ENCODE assay signal across 9 cellular contexts in genomic region chr2:239268082-239268481, GRCh38.
DNase-seq lines count a peak whose midpoint lies in the region; ATAC-seq and TF ChIP-seq lines count a peak whose summit lies in the region.
"Had no signal": no experiment of that assay in that cellular context is flagged by ENCODE, and none has a peak within 500 bp of the region (broad histone marks: within the 10 kb centered on the region; RNA-seq: fewer than 3 reads in every experiment).

No MANE protein-coding gene starts in this region.

- H3K4me1 Mint-ChIP-seq in natural killer cell treated with Interleukin-12 subunit alpha and Interleukin-12 subunit beta and Interleukin-15 and Interleukin-18, amount 100 ng/mL, for 72 hours (ENCODE audit: low read depth in 2 of 2), result peaks cover 67 to 68% of the 10 kb centered on the region in 2 donors

- no peak for DNase-seq in MM.1S
- DNase-seq in natural killer cell treated with Interleukin-12 subunit alpha and Interleukin-12 subunit beta and Interleukin-15 and Interleukin-18, amount 100 ng/mL, for 72 hours (ENCODE audit: low spot score), result no peak
- no peak for DNase-seq in omental fat pad (ENCODE audit: low spot score)
- DNase-seq in NCI-H2196 treated with DMSO at 0.1 percent for 48 hours (lab: John Stamatoyannopoulos, UW; ENCODE audit: unreplicated experiment), result no peak
- DNase-seq in stimulated activated CD4-positive, alpha-beta T cell treated with anti-CD3 and anti-CD28 coated beads, Interleukin-2, amount 100 ng/mL, for 48 hours, result no peak
- DNase-seq: NCI-H1930 had no signal

- peak overlapping the region; percentile 85 to 97 for H3K27ac Mint-ChIP-seq in natural killer cell treated with Interleukin-12 subunit alpha and Interleukin-12 subunit beta and Interleukin-15 and Interleukin-18, amount 100 ng/mL, for 72 hours

- H3K36me3 ChIP-seq in ACC112 (ENCODE audit: insufficient read depth, low read length), result no peaks in the 10 kb centered on the region
- no peaks in the 10 kb centered on the region for H3K36me3 ChIP-seq in MM.1S (replicated peaks; ENCODE audit: insufficient read depth, low read length)
- H3K36me3 ChIP-seq in esophagus (ENCODE audit: control insufficient read depth in 2 of 2, insufficient read depth in 2 of 2, low read length in 1 of 2), result peaks cover 0 to 3% of the 10 kb centered on the region in 2 donors

- H3K9ac ChIP-seq in MM.1S (ENCODE audit: low read length), result no peak overlapping the region

- peak overlapping the region; percentile 92 for H3K4me3 Mint-ChIP-seq in natural killer cell treated with Interleukin-12 subunit alpha and Interleukin-12 subunit beta and Interleukin-15 and Interleukin-18, amount 100 ng/mL, for 72 hours

- H3K4me1 ChIP-seq in ACC112 (ENCODE audit: control insufficient read depth, insufficient read depth, low read length, unreplicated experiment), result peaks cover 40% of the 10 kb centered on the region
- H3K4me1 ChIP-seq in MM.1S (ENCODE audit: low read length), result peaks cover 33% of the 10 kb centered on the region
- H3K4me1 ChIP-seq in esophagus (ENCODE audit: control insufficient read depth in 2 of 2, insufficient read depth in 2 of 2, low read length in 1 of 2), result peaks cover 24 to 36% of the 10 kb centered on the region in 2 donors

- WGBS in esophagus, 2 donors, result 39 to 41% methylated on average over 6 of the region's 6 CpGs

- peaks cover 0 to 2% of the 10 kb centered on the region in 2 donors for H3K27me3 Mint-ChIP-seq in natural killer cell treated with Interleukin-12 subunit alpha and Interleukin-12 subunit beta and Interleukin-15 and Interleukin-18, amount 100 ng/mL, for 72 hours

- H3K9me3 ChIP-seq in MM.1S (replicated peaks; ENCODE audit: insufficient read depth, low read length) (no peaks in the 10 kb centered on the region), esophagus (ENCODE audit: control insufficient read depth in 2 of 2, insufficient read depth in 1 of 2, low read depth in 1 of 2, low read length in 1 of 2) (no peaks in the 10 kb centered on the region)

- H3K4me3 ChIP-seq in ACC112 (ENCODE audit: low read depth, low read length) (no peak overlapping the region), MM.1S (ENCODE audit: low read length) (no peak overlapping the region), esophagus (ENCODE audit: low read depth in 1 of 2, low read length in 2 of 2) (no peak overlapping the region)

- H3K79me2 ChIP-seq in ACC112 (ENCODE audit: control insufficient read depth, insufficient read depth, low read length, unreplicated experiment) (peaks cover 21% of the 10 kb centered on the region), MM.1S (ENCODE audit: low read length) (peaks cover 86% of the 10 kb centered on the region)

- no peaks in the 10 kb centered on the region for H3K36me3 Mint-ChIP-seq in natural killer cell treated with Interleukin-12 subunit alpha and Interleukin-12 subunit beta and Interleukin-15 and Interleukin-18, amount 100 ng/mL, for 72 hours

- H3K9me2 ChIP-seq in MM.1S (replicated peaks; ENCODE audit: insufficient read depth, low read length), result no peaks in the 10 kb centered on the region

- no peak for TF ChIP-seq CTCF in MM.1S (IDR thresholded peaks at IDR 0.05; ENCODE audit: low read length)
- TF ChIP-seq CTCF in omental fat pad (IDR thresholded peaks at IDR 0.05), result no peak

- ATAC-seq in natural killer cell treated with Interleukin-12 subunit alpha and Interleukin-12 subunit beta and Interleukin-15 and Interleukin-18, amount 100 ng/mL, for 72 hours, result no peak
- ATAC-seq in omental fat pad (ENCODE audit: low FRiP score) (no peak), GM21576 (IDR thresholded peaks at IDR 0.05; ENCODE audit: unreplicated experiment) (no peak)

- H3F3A ChIP-seq in MM.1S (ENCODE audit: insufficient read depth, low read length), result peaks cover 14% of the 10 kb centered on the region; the same call in 1 of the 2 replicates

- H3K27ac ChIP-seq in ACC112 (ENCODE audit: low read depth, low read length), result peak overlapping the region; percentile 39; the same call in 1 of the 2 replicates
- peak overlapping the region; percentile 74; the same call in 1 of the 2 replicates for H3K27ac ChIP-seq in MM.1S (ENCODE audit: low read length)
- H3K27ac ChIP-seq in esophagus (ENCODE audit: low read depth in 2 of 2, low read length in 1 of 2), result peak overlapping the region; percentile 33 to 61

- peak overlapping the region; percentile 95; the same call in 1 of the 2 replicates for H3K4me2 ChIP-seq in MM.1S (ENCODE audit: low read depth, low read length)

- H2AFZ ChIP-seq in ACC112 (ENCODE audit: low read length, unreplicated experiment) (no peak overlapping the region), MM.1S (ENCODE audit: low read length) (no peak overlapping the region)

- no peaks in the 10 kb centered on the region for H4K20me1 ChIP-seq in MM.1S (ENCODE audit: insufficient read depth, low read length)

- no peaks in the 10 kb centered on the region for H3K27me3 ChIP-seq in ACC112 (ENCODE audit: insufficient read depth, low read length)
- H3K27me3 ChIP-seq in MM.1S (replicated peaks; ENCODE audit: insufficient read depth, low read length), result no peaks in the 10 kb centered on the region
- no peaks in the 10 kb centered on the region for H3K27me3 ChIP-seq in esophagus (ENCODE audit: control insufficient read depth in 1 of 2, insufficient read depth in 2 of 2, low read length in 2 of 2)

- peaks cover 5% of the 10 kb centered on the region for H3K9me3 Mint-ChIP-seq in natural killer cell treated with Interleukin-12 subunit alpha and Interleukin-12 subunit beta and Interleukin-15 and Interleukin-18, amount 100 ng/mL, for 72 hours
